Comparison of ENCODE assay signal across 8 cellular contexts in genomic region chr2:5950736-5951135, GRCh38.
"Had no signal": no experiment of that assay in that cellular context is flagged by ENCODE, and none has a peak within 500 bp of the region (broad histone marks: within the 10 kb centered on the region; RNA-seq: fewer than 3 reads in every experiment).

No MANE protein-coding gene starts in this region.

- ATAC-seq: GM12878 had no signal

- FAIRE-seq: G401.6, GM12878, GM12891, GM12892, GM18507, GM19239 had no signal

- H3K4me3 ChIP-seq: GM12878 had no signal

- DNase-seq: GDM1, GF-D8 had no signal
